Comparison of ENCODE assay signal across 1 cellular context in the genomic region with DNA sequence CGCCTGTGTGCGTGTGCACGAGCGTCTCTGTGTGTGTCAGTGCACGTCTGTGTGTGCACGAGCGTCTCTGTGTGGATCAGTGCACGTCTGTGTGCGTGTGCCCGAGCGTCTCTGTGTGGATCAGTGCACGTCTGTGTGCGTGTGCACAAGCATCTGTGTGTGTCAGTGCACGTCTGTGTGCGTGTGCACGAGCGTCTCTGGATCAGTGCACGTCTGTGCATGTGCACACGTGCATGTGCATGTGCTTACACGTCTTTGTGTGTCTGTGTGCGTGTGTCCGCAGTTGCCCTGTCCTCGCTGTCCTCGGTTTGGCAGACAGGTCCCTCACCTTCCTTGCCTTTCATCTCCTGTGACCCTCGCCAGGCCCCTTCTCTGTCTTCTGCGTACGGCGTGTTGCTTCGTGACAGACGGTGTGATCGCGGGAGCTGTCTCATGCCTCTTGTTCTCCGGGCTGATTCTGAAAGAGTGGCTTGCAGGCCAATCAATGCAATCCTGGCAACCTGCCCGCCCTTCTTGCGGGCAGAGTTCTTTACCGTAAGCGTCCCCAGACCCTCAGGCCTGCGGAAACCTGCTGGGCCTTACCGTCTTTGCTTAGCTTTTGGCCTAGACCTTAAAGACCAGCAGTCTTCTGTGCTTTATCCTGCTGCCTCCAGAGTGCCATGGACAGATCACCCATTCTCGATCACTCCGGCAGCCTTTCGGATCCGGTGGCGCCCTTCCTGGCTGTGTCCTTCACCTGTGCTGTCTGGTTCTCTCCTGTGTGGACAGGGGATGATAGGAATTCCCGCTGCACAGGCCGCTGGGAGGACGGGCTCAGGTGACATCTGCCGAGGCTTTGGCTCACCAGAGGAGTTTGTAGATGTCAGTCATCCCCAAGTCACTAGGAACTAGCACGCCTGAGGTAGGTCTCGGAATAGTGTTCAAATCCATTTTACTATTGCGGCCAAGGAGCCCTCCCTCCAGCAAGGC.
TF ChIP-seq lines count a peak whose summit lies in the region.

No MANE protein-coding gene starts in this region.

TF ChIP-seq in H1, 55 proteins besides CTCF, POLR2A, EP300 and RAD21:
- TF ChIP-seq BCL11A (IDR thresholded peaks at IDR 0.05; ENCODE audit: low read depth in 2 of 2, low read length in 2 of 2): no peak
- TF ChIP-seq TAF7 (optimal IDR thresholded peaks at IDR 0.05; ENCODE audit: borderline replicate concordance, low read depth, low read length): no peak
- TF ChIP-seq KDM4A (IDR thresholded peaks at IDR 0.05; ENCODE audit: low read depth, low read length, severe bottlenecking): no peak
- TF ChIP-seq EGR1 (IDR thresholded peaks at IDR 0.05; ENCODE audit: borderline replicate concordance, low read depth, low read length): no peak
- TF ChIP-seq, protein P1, sequence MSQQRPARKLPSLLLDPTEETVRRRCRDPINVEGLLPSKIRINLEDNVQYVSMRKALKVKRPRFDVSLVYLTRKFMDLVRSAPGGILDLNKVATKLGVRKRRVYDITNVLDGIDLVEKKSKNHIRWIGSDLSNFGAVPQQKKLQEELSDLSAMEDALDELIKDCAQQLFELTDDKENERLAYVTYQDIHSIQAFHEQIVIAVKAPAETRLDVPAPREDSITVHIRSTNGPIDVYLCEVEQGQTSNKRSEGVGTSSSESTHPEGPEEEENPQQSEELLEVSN (IDR thresholded peaks at IDR 0.05): no peak
- no peak for TF ChIP-seq ZNF274 (IDR thresholded peaks at IDR 0.05; ENCODE audit: borderline replicate concordance, extremely low read depth, low read length)
- TF ChIP-seq CBX8 (IDR thresholded peaks at IDR 0.05; ENCODE audit: borderline replicate concordance, low read depth, low read length): no peak
- no peak for TF ChIP-seq CEBPB (IDR thresholded peaks at IDR 0.05; ENCODE audit: low read depth, low read length)
- no peak for TF ChIP-seq BRCA1 (IDR thresholded peaks at IDR 0.05; ENCODE audit: low read depth, low read length)
- no peak for TF ChIP-seq TBP (IDR thresholded peaks at IDR 0.05; ENCODE audit: low read depth, low read length)
- no peak for TF ChIP-seq SIRT6 (IDR thresholded peaks at IDR 0.05; ENCODE audit: low read length)
- no peak for TF ChIP-seq RXRA (IDR thresholded peaks at IDR 0.05; ENCODE audit: insufficient read depth, low read depth, low read length)
- no peak for TF ChIP-seq POU5F1 (IDR thresholded peaks at IDR 0.05; ENCODE audit: low read depth, low read length)
- TF ChIP-seq, protein P2, sequence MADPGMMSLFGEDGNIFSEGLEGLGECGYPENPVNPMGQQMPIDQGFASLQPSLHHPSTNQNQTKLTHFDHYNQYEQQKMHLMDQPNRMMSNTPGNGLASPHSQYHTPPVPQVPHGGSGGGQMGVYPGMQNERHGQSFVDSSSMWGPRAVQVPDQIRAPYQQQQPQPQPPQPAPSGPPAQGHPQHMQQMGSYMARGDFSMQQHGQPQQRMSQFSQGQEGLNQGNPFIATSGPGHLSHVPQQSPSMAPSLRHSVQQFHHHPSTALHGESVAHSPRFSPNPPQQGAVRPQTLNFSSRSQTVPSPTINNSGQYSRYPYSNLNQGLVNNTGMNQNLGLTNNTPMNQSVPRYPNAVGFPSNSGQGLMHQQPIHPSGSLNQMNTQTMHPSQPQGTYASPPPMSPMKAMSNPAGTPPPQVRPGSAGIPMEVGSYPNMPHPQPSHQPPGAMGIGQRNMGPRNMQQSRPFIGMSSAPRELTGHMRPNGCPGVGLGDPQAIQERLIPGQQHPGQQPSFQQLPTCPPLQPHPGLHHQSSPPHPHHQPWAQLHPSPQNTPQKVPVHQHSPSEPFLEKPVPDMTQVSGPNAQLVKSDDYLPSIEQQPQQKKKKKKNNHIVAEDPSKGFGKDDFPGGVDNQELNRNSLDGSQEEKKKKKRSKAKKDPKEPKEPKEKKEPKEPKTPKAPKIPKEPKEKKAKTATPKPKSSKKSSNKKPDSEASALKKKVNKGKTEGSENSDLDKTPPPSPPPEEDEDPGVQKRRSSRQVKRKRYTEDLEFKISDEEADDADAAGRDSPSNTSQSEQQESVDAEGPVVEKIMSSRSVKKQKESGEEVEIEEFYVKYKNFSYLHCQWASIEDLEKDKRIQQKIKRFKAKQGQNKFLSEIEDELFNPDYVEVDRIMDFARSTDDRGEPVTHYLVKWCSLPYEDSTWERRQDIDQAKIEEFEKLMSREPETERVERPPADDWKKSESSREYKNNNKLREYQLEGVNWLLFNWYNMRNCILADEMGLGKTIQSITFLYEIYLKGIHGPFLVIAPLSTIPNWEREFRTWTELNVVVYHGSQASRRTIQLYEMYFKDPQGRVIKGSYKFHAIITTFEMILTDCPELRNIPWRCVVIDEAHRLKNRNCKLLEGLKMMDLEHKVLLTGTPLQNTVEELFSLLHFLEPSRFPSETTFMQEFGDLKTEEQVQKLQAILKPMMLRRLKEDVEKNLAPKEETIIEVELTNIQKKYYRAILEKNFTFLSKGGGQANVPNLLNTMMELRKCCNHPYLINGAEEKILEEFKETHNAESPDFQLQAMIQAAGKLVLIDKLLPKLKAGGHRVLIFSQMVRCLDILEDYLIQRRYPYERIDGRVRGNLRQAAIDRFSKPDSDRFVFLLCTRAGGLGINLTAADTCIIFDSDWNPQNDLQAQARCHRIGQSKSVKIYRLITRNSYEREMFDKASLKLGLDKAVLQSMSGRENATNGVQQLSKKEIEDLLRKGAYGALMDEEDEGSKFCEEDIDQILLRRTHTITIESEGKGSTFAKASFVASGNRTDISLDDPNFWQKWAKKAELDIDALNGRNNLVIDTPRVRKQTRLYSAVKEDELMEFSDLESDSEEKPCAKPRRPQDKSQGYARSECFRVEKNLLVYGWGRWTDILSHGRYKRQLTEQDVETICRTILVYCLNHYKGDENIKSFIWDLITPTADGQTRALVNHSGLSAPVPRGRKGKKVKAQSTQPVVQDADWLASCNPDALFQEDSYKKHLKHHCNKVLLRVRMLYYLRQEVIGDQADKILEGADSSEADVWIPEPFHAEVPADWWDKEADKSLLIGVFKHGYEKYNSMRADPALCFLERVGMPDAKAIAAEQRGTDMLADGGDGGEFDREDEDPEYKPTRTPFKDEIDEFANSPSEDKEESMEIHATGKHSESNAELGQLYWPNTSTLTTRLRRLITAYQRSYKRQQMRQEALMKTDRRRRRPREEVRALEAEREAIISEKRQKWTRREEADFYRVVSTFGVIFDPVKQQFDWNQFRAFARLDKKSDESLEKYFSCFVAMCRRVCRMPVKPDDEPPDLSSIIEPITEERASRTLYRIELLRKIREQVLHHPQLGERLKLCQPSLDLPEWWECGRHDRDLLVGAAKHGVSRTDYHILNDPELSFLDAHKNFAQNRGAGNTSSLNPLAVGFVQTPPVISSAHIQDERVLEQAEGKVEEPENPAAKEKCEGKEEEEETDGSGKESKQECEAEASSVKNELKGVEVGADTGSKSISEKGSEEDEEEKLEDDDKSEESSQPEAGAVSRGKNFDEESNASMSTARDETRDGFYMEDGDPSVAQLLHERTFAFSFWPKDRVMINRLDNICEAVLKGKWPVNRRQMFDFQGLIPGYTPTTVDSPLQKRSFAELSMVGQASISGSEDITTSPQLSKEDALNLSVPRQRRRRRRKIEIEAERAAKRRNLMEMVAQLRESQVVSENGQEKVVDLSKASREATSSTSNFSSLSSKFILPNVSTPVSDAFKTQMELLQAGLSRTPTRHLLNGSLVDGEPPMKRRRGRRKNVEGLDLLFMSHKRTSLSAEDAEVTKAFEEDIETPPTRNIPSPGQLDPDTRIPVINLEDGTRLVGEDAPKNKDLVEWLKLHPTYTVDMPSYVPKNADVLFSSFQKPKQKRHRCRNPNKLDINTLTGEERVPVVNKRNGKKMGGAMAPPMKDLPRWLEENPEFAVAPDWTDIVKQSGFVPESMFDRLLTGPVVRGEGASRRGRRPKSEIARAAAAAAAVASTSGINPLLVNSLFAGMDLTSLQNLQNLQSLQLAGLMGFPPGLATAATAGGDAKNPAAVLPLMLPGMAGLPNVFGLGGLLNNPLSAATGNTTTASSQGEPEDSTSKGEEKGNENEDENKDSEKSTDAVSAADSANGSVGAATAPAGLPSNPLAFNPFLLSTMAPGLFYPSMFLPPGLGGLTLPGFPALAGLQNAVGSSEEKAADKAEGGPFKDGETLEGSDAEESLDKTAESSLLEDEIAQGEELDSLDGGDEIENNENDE (IDR thresholded peaks at IDR 0.05; ENCODE audit: insufficient replicate concordance, low read length): no peak
- no peak for TF ChIP-seq EZH2 (IDR thresholded peaks at IDR 0.05; ENCODE audit: low read depth, low read length, severe bottlenecking)
- TF ChIP-seq SIN3A (conservative IDR thresholded peaks at IDR 0.05 in 1 of 2, IDR thresholded peaks at IDR 0.05 in 1 of 2; ENCODE audit: low read depth in 1 of 2, low read length in 2 of 2): no peak
- TF ChIP-seq CTBP2 (IDR thresholded peaks at IDR 0.05; ENCODE audit: borderline replicate concordance, insufficient read depth, insufficient read length, low read length): no peak
- TF ChIP-seq SUZ12 (IDR thresholded peaks at IDR 0.05; ENCODE audit: low read length): no peak
